In genomic region chr4:42673084-42673429, GRCh38 we compare ENCODE assay signal across 10 cellular contexts. TPM values are rescaled to one million over a fixed set of nuclear protein-coding genes. Genes with fewer than 3 reads are reported as not detected.
DNase-seq lines count a peak whose midpoint lies in the region; ATAC-seq and TF ChIP-seq lines count a peak whose summit lies in the region.
"Had no signal": no experiment of that assay in that cellular context is flagged by ENCODE, and none has a peak within 500 bp of the region (broad histone marks: within the 10 kb centered on the region; RNA-seq: fewer than 3 reads in every experiment).

No MANE protein-coding gene starts in this region.

- H3K27me3 Mint-ChIP-seq in activated T-helper 1 cell treated with anti-CD3 and anti-CD28 coated beads, Interleukin-12 subunit alpha, Interleukin-12 subunit beta, Interleukin-2, Interleukin-4 antibody, amounts not matched to agents 30 ng/mL and 10 ng/mL and 1 ng/mL, durations not matched to agents 14 hours and 24 hours and 36 hours (ENCODE audit: insufficient read depth) = no peaks in the 10 kb centered on the region
- H3K27me3 Mint-ChIP-seq in immature natural killer cell (ENCODE audit: low read depth in 3 of 3) = peaks cover 0 to 2% (median 0%) of the 10 kb centered on the region in 3 donors

- intact Hi-C loops in Right ventricle myocardium inferior (cut with DNase I) = loop anchor here (5.0 kb wide), 1 partner anchor 101 kb away; no protein-coding TSS in a partner anchor
- intact Hi-C loops in cardiac septum (cut with DNase I) = loop anchor here (10.0 kb wide), 1 partner anchor 72 kb away; no protein-coding TSS in a partner anchor
- intact Hi-C loops in activated T-helper 1 cell treated with anti-CD3 and anti-CD28 coated beads, Interleukin-12 subunit alpha, Interleukin-12 subunit beta, Interleukin-2, Interleukin-4 antibody, amounts not matched to agents 30 ng/mL and 10 ng/mL and 1 ng/mL, durations not matched to agents 14 hours and 24 hours and 36 hours (cut with micrococcal nuclease) = loop anchor here (5.0 kb wide), 1 partner anchor 46 kb away; no protein-coding TSS in a partner anchor
- intact Hi-C loops in upper lobe of right lung (cut with DNase I) = no loop called here

- H3K36me3 Mint-ChIP-seq in activated T-helper 1 cell treated with anti-CD3 and anti-CD28 coated beads, Interleukin-12 subunit alpha, Interleukin-12 subunit beta, Interleukin-2, Interleukin-4 antibody, amounts not matched to agents 30 ng/mL and 10 ng/mL and 1 ng/mL, durations not matched to agents 14 hours and 24 hours and 36 hours (ENCODE audit: low read depth) = peaks cover 6% of the 10 kb centered on the region
- peaks cover 0 to 3% (median 0%) of the 10 kb centered on the region in 3 donors for H3K36me3 Mint-ChIP-seq in immature natural killer cell

- peak; percentile 94 for ATAC-seq in Right ventricle myocardium inferior
- ATAC-seq in upper lobe of right lung = peak; percentile 99
- ATAC-seq in GM18861 (IDR thresholded peaks at IDR 0.05; ENCODE audit: unreplicated experiment) = no peak

- peaks cover 37% of the 10 kb centered on the region for H3K4me1 Mint-ChIP-seq in activated T-helper 1 cell treated with anti-CD3 and anti-CD28 coated beads, Interleukin-12 subunit alpha, Interleukin-12 subunit beta, Interleukin-2, Interleukin-4 antibody, amounts not matched to agents 30 ng/mL and 10 ng/mL and 1 ng/mL, durations not matched to agents 14 hours and 24 hours and 36 hours (ENCODE audit: low read depth)
- H3K4me1 Mint-ChIP-seq in immature natural killer cell = peaks cover 32 to 45% of the 10 kb centered on the region in 2 donors

- H3K9me3 Mint-ChIP-seq in activated T-helper 1 cell treated with anti-CD3 and anti-CD28 coated beads, Interleukin-12 subunit alpha, Interleukin-12 subunit beta, Interleukin-2, Interleukin-4 antibody, amounts not matched to agents 30 ng/mL and 10 ng/mL and 1 ng/mL, durations not matched to agents 14 hours and 24 hours and 36 hours = peaks cover 4% of the 10 kb centered on the region
- H3K9me3 Mint-ChIP-seq in immature natural killer cell = no peaks in the 10 kb centered on the region

- peak overlapping the region; percentile 52 for H3K27ac ChIP-seq in upper lobe of right lung
- H3K27ac ChIP-seq: C4-2B had no signal

- no peaks in the 10 kb centered on the region for H3K36me3 ChIP-seq in upper lobe of right lung
- H3K36me3 ChIP-seq: Peyer's patch had no signal

- no peaks in the 10 kb centered on the region for H3K27me3 ChIP-seq in upper lobe of right lung
- H3K27me3 ChIP-seq: Peyer's patch had no signal

- TF ChIP-seq CTCF in upper lobe of right lung (IDR thresholded peaks at IDR 0.05) = no peak

- DNase-seq in Right ventricle myocardium inferior (ENCODE audit: missing footprints) (peak; percentile 64), cardiac septum (ENCODE audit: low spot score) (no peak), immature natural killer cell (no peak), upper lobe of right lung (peak; percentile 79), NCI-H774 (lab: John Stamatoyannopoulos, UW) (no peak), amniotic stem cell (lab: John Stamatoyannopoulos, UW) (no peak)
- no peak for DNase-seq in activated T-helper 1 cell treated with anti-CD3 and anti-CD28 coated beads, Interleukin-12 subunit alpha, Interleukin-12 subunit beta, Interleukin-2, Interleukin-4 antibody, amounts not matched to agents 30 ng/mL and 10 ng/mL and 1 ng/mL, durations not matched to agents 14 hours and 24 hours and 36 hours (ENCODE audit: low spot score)

- no peaks in the 10 kb centered on the region for H3K9me3 ChIP-seq in upper lobe of right lung
- H3K9me3 ChIP-seq: Peyer's patch had no signal

- H3K4me3 Mint-ChIP-seq in activated T-helper 1 cell treated with anti-CD3 and anti-CD28 coated beads, Interleukin-12 subunit alpha, Interleukin-12 subunit beta, Interleukin-2, Interleukin-4 antibody, amounts not matched to agents 30 ng/mL and 10 ng/mL and 1 ng/mL, durations not matched to agents 14 hours and 24 hours and 36 hours = peak overlapping the region; percentile 41
- peak overlapping the region; percentile 9 to 81 (median 67) for H3K4me3 Mint-ChIP-seq in immature natural killer cell

- peaks cover 6% of the 10 kb centered on the region for H3K4me1 ChIP-seq in upper lobe of right lung
- H3K4me1 ChIP-seq: Peyer's patch had no signal

- peak overlapping the region; percentile 89 for H3K27ac Mint-ChIP-seq in activated T-helper 1 cell treated with anti-CD3 and anti-CD28 coated beads, Interleukin-12 subunit alpha, Interleukin-12 subunit beta, Interleukin-2, Interleukin-4 antibody, amounts not matched to agents 30 ng/mL and 10 ng/mL and 1 ng/mL, durations not matched to agents 14 hours and 24 hours and 36 hours
- H3K27ac Mint-ChIP-seq in immature natural killer cell = peak overlapping the region; percentile 89 to 98 (median 94)

- H3K4me3 ChIP-seq in upper lobe of right lung = no peak overlapping the region
- H3K4me3 ChIP-seq: Peyer's patch had no signal

RNA-seq across cellular contexts. Expression of gene ATP8A1, which starts 16.2 kb away (rescaled TPM):
- total RNA-seq in Right ventricle myocardium inferior = 14.6 TPM
- 22.1 TPM for total RNA-seq in cardiac septum
- total RNA-seq in activated T-helper 1 cell treated with anti-CD3 and anti-CD28 coated beads, Interleukin-12 subunit alpha, Interleukin-12 subunit beta, Interleukin-2, Interleukin-4 antibody, amounts not matched to agents 30 ng/mL and 10 ng/mL and 1 ng/mL, durations not matched to agents 14 hours and 24 hours and 36 hours = 18.2 and 25.8 TPM in 2 replicates
- polyA plus RNA-seq in immature natural killer cell = 10 to 100 TPM; 15.3 to 23.0 (median 18.1) TPM
- 79.3 TPM for total RNA-seq in upper lobe of right lung

Comparison
In these comparisons a context has a peak if more than half of its experiments do, and no peak if none do; other contexts are left out.
1. DNase-seq: peak in Right ventricle myocardium inferior (single experiment) and upper lobe of right lung (single experiment); none in cardiac septum (single experiment), activated T-helper 1 cell treated with anti-CD3 and anti-CD28 coated beads, Interleukin-12 subunit alpha, Interleukin-12 subunit beta, Interleukin-2, Interleukin-4 antibody, amounts not matched to agents 30 ng/mL and 10 ng/mL and 1 ng/mL, durations not matched to agents 14 hours and 24 hours and 36 hours (single experiment), immature natural killer cell (0 of 3), NCI-H774 (single experiment) and amniotic stem cell (single experiment).